In genomic region chr4:154549894-154550790, GRCh38 we compare ENCODE assay signal across 1 cellular context.
TF ChIP-seq lines count a peak whose summit lies in the region.

PLRG1 (minus strand) TSS chr4:154550400; CDS start chr4:154550308, 92 bp downstream.

TF ChIP-seq in H1, 55 proteins besides CTCF, POLR2A, EP300 and RAD21:
- TF ChIP-seq TAF7 (optimal IDR thresholded peaks at IDR 0.05; ENCODE audit: borderline replicate concordance, low read depth, low read length) = peak; percentile 68
- no peak for TF ChIP-seq HDAC6 (IDR thresholded peaks at IDR 0.05; ENCODE audit: low read depth, low read length)
- peak; percentile 55 to 83; a peak in 2 of 4 replicates for TF ChIP-seq SIN3A (conservative IDR thresholded peaks at IDR 0.05 in 1 of 2, IDR thresholded peaks at IDR 0.05 in 1 of 2; ENCODE audit: low read depth in 1 of 2, low read length in 2 of 2)
- TF ChIP-seq SIX5 (IDR thresholded peaks at IDR 0.05; ENCODE audit: low read depth, low read length) = no peak
- peak; percentile 84 for TF ChIP-seq TAF1 (IDR thresholded peaks at IDR 0.05; ENCODE audit: low read depth, low read length)
- no peak for TF ChIP-seq CBX5 (IDR thresholded peaks at IDR 0.05; ENCODE audit: low read depth, low read length)
- peak; percentile 44 for TF ChIP-seq SAP30 (IDR thresholded peaks at IDR 0.05; ENCODE audit: insufficient read depth, insufficient replicate concordance, low read length)
- TF ChIP-seq GABPA (IDR thresholded peaks at IDR 0.05; ENCODE audit: borderline replicate concordance, insufficient read depth, low read length) = peak; percentile 84; the same call in 1 of the 2 replicates
- peak; percentile 68 for TF ChIP-seq NRF1 (IDR thresholded peaks at IDR 0.05; ENCODE audit: low read depth, low read length)
- 0 out of 2 replicates have a peak, but pooled peaks have one; percentile 57 for TF ChIP-seq SP4 (IDR thresholded peaks at IDR 0.05; ENCODE audit: low read length)
- no peak for TF ChIP-seq GTF2F1 (IDR thresholded peaks at IDR 0.05; ENCODE audit: borderline replicate concordance, low read depth, low read length)
- TF ChIP-seq ASH2L (IDR thresholded peaks at IDR 0.05; ENCODE audit: low read length) = peak; percentile 82
- TF ChIP-seq ATF3 (IDR thresholded peaks at IDR 0.05; ENCODE audit: insufficient read depth, low read depth, low read length) = 0 out of 2 replicates have a peak, but pooled peaks have one; percentile 35
- TF ChIP-seq CEBPB (IDR thresholded peaks at IDR 0.05; ENCODE audit: low read depth, low read length) = peak; percentile 92
- peak; percentile 83 for TF ChIP-seq POLR2AphosphoS5 (IDR thresholded peaks at IDR 0.05; ENCODE audit: low read depth, low read length)
- TF ChIP-seq NANOG (IDR thresholded peaks at IDR 0.05; ENCODE audit: insufficient read depth, low read depth, low read length, poor library complexity, severe bottlenecking) = no peak
- no peak for TF ChIP-seq RFX5 (IDR thresholded peaks at IDR 0.05; ENCODE audit: borderline replicate concordance, low read depth, low read length)
- no peak; the same call in 1 of the 2 replicates for TF ChIP-seq YY1 (IDR thresholded peaks at IDR 0.05; ENCODE audit: low read depth, low read length)
- TF ChIP-seq SRF (IDR thresholded peaks at IDR 0.05; ENCODE audit: low read depth, low read length) = no peak
- no peak for TF ChIP-seq CHD2 (IDR thresholded peaks at IDR 0.05; ENCODE audit: low read length)
- no peak for TF ChIP-seq TCF12 (IDR thresholded peaks at IDR 0.05; ENCODE audit: low read depth, low read length)
- TF ChIP-seq CHD7 (IDR thresholded peaks at IDR 0.05; ENCODE audit: insufficient replicate concordance, low read length) = no peak
- TF ChIP-seq SP2 (IDR thresholded peaks at IDR 0.05; ENCODE audit: low read length) = no peak
- TF ChIP-seq BRCA1 (IDR thresholded peaks at IDR 0.05; ENCODE audit: low read depth, low read length) = no peak
- no peak for TF ChIP-seq SP1 (IDR thresholded peaks at IDR 0.05; ENCODE audit: low read depth, low read length)
- no peak for TF ChIP-seq POU5F1 (IDR thresholded peaks at IDR 0.05; ENCODE audit: low read depth, low read length)
- TF ChIP-seq KDM4A (IDR thresholded peaks at IDR 0.05; ENCODE audit: low read depth, low read length, severe bottlenecking) = peak; percentile 37
- peak in 1 of 2 experiments; percentile 82; a peak in 2 of 4 replicates for TF ChIP-seq HDAC2 (IDR thresholded peaks at IDR 0.05; ENCODE audit: borderline replicate concordance in 1 of 2, low read depth in 2 of 2, low read length in 2 of 2)
- TF ChIP-seq TBP (IDR thresholded peaks at IDR 0.05; ENCODE audit: low read depth, low read length) = peak; percentile 73; the same call in 1 of the 2 replicates
- peak; percentile 83 for TF ChIP-seq PHF8 (conservative IDR thresholded peaks at IDR 0.05; ENCODE audit: low read depth, low read length)
- no peak for TF ChIP-seq CBX8 (IDR thresholded peaks at IDR 0.05; ENCODE audit: borderline replicate concordance, low read depth, low read length)
- no peak for TF ChIP-seq MAFK (IDR thresholded peaks at IDR 0.05; ENCODE audit: low read depth, low read length)
- TF ChIP-seq RBBP5 (IDR thresholded peaks at IDR 0.05; ENCODE audit: borderline replicate concordance, low read depth, low read length) = 0 out of 2 replicates have a peak, but pooled peaks have one; percentile 75
- no peak for TF ChIP-seq CTBP2 (IDR thresholded peaks at IDR 0.05; ENCODE audit: borderline replicate concordance, insufficient read depth, insufficient read length, low read length)
- peak; percentile 36; the same call in 1 of the 2 replicates for TF ChIP-seq CREB1 (IDR thresholded peaks at IDR 0.05)
- peak; percentile 13; the same call in 1 of the 2 replicates for TF ChIP-seq MAX (IDR thresholded peaks at IDR 0.05)
